In the genomic region with DNA sequence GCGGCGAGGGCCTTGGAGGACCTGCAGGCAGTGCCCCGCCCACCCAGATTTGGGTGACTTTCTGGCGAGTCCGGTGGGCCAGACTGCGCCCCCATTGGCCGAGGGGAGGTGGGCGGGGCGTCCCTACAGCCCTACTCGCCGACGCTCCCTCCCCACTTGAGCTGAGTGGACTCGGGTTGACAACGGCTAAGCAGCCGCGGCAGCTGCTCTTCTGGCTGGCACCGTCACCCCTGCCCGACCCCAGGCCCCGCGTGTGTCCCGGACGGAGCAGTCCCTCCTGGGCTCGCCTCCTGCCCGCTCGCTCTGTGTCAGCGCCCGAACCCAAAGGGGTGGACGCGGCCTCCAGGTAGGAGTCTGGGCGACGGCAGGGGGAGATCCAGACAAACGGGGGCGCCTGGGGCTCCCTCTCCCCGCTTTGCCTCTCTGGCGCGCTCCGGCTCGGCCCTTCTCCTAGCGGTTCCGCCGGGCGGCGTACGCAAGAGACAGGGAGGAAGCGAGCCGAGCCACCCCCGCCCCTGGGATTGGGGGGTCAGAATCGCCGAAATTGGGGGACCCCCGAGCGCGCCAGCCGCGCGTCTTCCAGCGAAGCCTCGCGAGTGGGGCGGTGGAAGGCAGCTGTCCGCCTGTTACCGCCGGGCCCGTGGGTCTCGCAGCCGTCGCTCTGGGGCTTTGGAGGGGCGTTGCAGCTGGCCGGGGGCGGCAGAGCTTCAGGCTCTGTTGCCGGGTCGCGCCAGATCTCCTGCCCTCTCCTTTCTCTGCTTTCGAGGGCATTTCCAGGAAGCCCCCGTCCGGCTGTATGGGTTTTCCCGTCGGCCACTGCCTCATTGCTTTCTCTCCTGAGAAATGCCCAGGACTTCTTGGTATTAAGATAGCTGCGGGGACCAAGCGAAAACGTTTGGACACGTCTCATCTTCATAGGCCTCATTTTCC, we compare ENCODE assay signal across 1 cellular context.
TF ChIP-seq lines count a peak whose summit lies in the region.

No MANE protein-coding gene starts in this region.

TF ChIP-seq in K562, 482 proteins besides CTCF, POLR2A, EP300 and RAD21 (continued from another document and continues in another):
- TF ChIP-seq, protein P1, sequence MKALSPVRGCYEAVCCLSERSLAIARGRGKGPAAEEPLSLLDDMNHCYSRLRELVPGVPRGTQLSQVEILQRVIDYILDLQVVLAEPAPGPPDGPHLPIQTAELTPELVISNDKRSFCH (CRISPR knock-in tag; IDR thresholded peaks at IDR 0.05), result no peak
- TF ChIP-seq, protein P1 (tag; IDR thresholded peaks at IDR 0.05), result no peak
- TF ChIP-seq TBP (optimal IDR thresholded peaks at IDR 0.05; ENCODE audit: low read depth, low read length) (peak; percentile 72), NRF1 (conservative IDR thresholded peaks at IDR 0.05 in 1 of 2, IDR thresholded peaks at IDR 0.05 in 1 of 2) (peak; percentile 33 to 53; a peak in 3 of 4 replicates), OTX1 (CRISPR knock-in tag; IDR thresholded peaks at IDR 0.05) (no peak), PTBP1 (IDR thresholded peaks at IDR 0.05; ENCODE audit: low read depth, low read length) (no peak), RBFOX2 (IDR thresholded peaks at IDR 0.05; ENCODE audit: low read depth, low read length) (peak; percentile 92), IRF2 (CRISPR knock-in tag; IDR thresholded peaks at IDR 0.05) (no peak), C11orf30 (IDR thresholded peaks at IDR 0.05; ENCODE audit: low read depth) (no peak), EP400 (IDR thresholded peaks at IDR 0.05) (no peak), POLR2G (IDR thresholded peaks at IDR 0.05; ENCODE audit: low read depth, low read length) (peak; percentile 93), CBFA2T3 (IDR thresholded peaks at IDR 0.05) (no peak), KDM2B (CRISPR knock-in tag; IDR thresholded peaks at IDR 0.05) (no peak), POLR3A (IDR thresholded peaks at IDR 0.05; ENCODE audit: borderline replicate concordance, extremely low read depth, insufficient read depth, insufficient read length) (no peak), ZFX (CRISPR knock-in tag; IDR thresholded peaks at IDR 0.05) (peak; percentile 59), HNRNPK (IDR thresholded peaks at IDR 0.05; ENCODE audit: low read depth, low read length, poor library complexity, severe bottlenecking) (no peak), NR3C1 (CRISPR knock-in tag; IDR thresholded peaks at IDR 0.05) (no peak), TAF9B (IDR thresholded peaks at IDR 0.05; ENCODE audit: partially characterized antibody) (no peak), BRF1 (IDR thresholded peaks at IDR 0.05; ENCODE audit: borderline replicate concordance, extremely low read depth, insufficient read length) (no peak), RFX1 (IDR thresholded peaks at IDR 0.05) (no peak), POLR2B (IDR thresholded peaks at IDR 0.05; ENCODE audit: low read depth, partially characterized antibody) (peak; percentile 68), POLR2AphosphoS5 (IDR thresholded peaks at IDR 0.05; ENCODE audit: control insufficient read depth, insufficient read depth, low read depth, low read length) (0 out of 2 replicates have a peak, but pooled peaks have one; percentile 19), SMAD4 (CRISPR knock-in tag; conservative IDR thresholded peaks at IDR 0.05) (peak; percentile 37; the same call in 1 of the 2 replicates), FUS (optimal IDR thresholded peaks at IDR 0.05; ENCODE audit: low read depth, low read length) (no peak), KLF1 (tag; IDR thresholded peaks at IDR 0.05) (no peak), SUPT5H (IDR thresholded peaks at IDR 0.05) (peak; percentile 78), NFATC3 (IDR thresholded peaks at IDR 0.05) (peak; percentile 69; the same call in 1 of the 2 replicates), HNRNPLL (IDR thresholded peaks at IDR 0.05; ENCODE audit: low read depth, low read length, poor library complexity, severe bottlenecking) (no peak), SMARCC2 (IDR thresholded peaks at IDR 0.05; ENCODE audit: low read depth) (no peak), ZNF175 (CRISPR knock-in tag; IDR thresholded peaks at IDR 0.05; ENCODE audit: low read depth) (no peak)
- TF ChIP-seq, protein P2, sequence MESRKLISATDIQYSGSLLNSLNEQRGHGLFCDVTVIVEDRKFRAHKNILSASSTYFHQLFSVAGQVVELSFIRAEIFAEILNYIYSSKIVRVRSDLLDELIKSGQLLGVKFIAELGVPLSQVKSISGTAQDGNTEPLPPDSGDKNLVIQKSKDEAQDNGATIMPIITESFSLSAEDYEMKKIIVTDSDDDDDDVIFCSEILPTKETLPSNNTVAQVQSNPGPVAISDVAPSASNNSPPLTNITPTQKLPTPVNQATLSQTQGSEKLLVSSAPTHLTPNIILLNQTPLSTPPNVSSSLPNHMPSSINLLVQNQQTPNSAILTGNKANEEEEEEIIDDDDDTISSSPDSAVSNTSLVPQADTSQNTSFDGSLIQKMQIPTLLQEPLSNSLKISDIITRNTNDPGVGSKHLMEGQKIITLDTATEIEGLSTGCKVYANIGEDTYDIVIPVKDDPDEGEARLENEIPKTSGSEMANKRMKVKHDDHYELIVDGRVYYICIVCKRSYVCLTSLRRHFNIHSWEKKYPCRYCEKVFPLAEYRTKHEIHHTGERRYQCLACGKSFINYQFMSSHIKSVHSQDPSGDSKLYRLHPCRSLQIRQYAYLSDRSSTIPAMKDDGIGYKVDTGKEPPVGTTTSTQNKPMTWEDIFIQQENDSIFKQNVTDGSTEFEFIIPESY (CRISPR knock-in tag; IDR thresholded peaks at IDR 0.05), result no peak
- TF ChIP-seq, protein P3, sequence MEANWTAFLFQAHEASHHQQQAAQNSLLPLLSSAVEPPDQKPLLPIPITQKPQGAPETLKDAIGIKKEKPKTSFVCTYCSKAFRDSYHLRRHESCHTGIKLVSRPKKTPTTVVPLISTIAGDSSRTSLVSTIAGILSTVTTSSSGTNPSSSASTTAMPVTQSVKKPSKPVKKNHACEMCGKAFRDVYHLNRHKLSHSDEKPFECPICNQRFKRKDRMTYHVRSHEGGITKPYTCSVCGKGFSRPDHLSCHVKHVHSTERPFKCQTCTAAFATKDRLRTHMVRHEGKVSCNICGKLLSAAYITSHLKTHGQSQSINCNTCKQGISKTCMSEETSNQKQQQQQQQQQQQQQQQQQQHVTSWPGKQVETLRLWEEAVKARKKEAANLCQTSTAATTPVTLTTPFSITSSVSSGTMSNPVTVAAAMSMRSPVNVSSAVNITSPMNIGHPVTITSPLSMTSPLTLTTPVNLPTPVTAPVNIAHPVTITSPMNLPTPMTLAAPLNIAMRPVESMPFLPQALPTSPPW (CRISPR knock-in tag; IDR thresholded peaks at IDR 0.05), result peak; percentile 47; the same call in 1 of the 2 replicates
- TF ChIP-seq, protein P4, sequence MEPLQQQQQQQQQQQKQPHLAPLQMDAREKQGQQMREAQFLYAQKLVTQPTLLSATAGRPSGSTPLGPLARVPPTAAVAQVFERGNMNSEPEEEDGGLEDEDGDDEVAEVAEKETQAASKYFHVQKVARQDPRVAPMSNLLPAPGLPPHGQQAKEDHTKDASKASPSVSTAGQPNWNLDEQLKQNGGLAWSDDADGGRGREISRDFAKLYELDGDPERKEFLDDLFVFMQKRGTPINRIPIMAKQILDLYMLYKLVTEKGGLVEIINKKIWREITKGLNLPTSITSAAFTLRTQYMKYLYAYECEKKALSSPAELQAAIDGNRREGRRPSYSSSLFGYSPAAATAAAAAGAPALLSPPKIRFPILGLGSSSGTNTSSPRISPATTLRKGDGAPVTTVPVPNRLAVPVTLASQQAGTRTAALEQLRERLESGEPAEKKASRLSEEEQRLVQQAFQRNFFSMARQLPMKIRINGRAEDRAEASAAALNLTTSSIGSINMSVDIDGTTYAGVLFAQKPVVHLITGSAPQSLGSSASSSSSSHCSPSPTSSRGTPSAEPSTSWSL (CRISPR knock-in tag; IDR thresholded peaks at IDR 0.05; ENCODE audit: borderline replicate concordance), result no peak
- TF ChIP-seq, protein P5, sequence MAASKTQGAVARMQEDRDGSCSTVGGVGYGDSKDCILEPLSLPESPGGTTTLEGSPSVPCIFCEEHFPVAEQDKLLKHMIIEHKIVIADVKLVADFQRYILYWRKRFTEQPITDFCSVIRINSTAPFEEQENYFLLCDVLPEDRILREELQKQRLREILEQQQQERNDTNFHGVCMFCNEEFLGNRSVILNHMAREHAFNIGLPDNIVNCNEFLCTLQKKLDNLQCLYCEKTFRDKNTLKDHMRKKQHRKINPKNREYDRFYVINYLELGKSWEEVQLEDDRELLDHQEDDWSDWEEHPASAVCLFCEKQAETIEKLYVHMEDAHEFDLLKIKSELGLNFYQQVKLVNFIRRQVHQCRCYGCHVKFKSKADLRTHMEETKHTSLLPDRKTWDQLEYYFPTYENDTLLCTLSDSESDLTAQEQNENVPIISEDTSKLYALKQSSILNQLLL (CRISPR knock-in tag; IDR thresholded peaks at IDR 0.05; ENCODE audit: borderline replicate concordance), result no peak
- TF ChIP-seq, protein P6, sequence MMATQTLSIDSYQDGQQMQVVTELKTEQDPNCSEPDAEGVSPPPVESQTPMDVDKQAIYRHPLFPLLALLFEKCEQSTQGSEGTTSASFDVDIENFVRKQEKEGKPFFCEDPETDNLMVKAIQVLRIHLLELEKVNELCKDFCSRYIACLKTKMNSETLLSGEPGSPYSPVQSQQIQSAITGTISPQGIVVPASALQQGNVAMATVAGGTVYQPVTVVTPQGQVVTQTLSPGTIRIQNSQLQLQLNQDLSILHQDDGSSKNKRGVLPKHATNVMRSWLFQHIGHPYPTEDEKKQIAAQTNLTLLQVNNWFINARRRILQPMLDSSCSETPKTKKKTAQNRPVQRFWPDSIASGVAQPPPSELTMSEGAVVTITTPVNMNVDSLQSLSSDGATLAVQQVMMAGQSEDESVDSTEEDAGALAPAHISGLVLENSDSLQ (IDR thresholded peaks at IDR 0.05), result 0 out of 2 replicates have a peak, but pooled peaks have one; percentile 1
- TF ChIP-seq, protein P7, sequence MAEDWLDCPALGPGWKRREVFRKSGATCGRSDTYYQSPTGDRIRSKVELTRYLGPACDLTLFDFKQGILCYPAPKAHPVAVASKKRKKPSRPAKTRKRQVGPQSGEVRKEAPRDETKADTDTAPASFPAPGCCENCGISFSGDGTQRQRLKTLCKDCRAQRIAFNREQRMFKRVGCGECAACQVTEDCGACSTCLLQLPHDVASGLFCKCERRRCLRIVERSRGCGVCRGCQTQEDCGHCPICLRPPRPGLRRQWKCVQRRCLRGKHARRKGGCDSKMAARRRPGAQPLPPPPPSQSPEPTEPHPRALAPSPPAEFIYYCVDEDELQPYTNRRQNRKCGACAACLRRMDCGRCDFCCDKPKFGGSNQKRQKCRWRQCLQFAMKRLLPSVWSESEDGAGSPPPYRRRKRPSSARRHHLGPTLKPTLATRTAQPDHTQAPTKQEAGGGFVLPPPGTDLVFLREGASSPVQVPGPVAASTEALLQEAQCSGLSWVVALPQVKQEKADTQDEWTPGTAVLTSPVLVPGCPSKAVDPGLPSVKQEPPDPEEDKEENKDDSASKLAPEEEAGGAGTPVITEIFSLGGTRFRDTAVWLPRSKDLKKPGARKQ (CRISPR knock-in tag; IDR thresholded peaks at IDR 0.05), result no peak
- TF ChIP-seq, protein P8, sequence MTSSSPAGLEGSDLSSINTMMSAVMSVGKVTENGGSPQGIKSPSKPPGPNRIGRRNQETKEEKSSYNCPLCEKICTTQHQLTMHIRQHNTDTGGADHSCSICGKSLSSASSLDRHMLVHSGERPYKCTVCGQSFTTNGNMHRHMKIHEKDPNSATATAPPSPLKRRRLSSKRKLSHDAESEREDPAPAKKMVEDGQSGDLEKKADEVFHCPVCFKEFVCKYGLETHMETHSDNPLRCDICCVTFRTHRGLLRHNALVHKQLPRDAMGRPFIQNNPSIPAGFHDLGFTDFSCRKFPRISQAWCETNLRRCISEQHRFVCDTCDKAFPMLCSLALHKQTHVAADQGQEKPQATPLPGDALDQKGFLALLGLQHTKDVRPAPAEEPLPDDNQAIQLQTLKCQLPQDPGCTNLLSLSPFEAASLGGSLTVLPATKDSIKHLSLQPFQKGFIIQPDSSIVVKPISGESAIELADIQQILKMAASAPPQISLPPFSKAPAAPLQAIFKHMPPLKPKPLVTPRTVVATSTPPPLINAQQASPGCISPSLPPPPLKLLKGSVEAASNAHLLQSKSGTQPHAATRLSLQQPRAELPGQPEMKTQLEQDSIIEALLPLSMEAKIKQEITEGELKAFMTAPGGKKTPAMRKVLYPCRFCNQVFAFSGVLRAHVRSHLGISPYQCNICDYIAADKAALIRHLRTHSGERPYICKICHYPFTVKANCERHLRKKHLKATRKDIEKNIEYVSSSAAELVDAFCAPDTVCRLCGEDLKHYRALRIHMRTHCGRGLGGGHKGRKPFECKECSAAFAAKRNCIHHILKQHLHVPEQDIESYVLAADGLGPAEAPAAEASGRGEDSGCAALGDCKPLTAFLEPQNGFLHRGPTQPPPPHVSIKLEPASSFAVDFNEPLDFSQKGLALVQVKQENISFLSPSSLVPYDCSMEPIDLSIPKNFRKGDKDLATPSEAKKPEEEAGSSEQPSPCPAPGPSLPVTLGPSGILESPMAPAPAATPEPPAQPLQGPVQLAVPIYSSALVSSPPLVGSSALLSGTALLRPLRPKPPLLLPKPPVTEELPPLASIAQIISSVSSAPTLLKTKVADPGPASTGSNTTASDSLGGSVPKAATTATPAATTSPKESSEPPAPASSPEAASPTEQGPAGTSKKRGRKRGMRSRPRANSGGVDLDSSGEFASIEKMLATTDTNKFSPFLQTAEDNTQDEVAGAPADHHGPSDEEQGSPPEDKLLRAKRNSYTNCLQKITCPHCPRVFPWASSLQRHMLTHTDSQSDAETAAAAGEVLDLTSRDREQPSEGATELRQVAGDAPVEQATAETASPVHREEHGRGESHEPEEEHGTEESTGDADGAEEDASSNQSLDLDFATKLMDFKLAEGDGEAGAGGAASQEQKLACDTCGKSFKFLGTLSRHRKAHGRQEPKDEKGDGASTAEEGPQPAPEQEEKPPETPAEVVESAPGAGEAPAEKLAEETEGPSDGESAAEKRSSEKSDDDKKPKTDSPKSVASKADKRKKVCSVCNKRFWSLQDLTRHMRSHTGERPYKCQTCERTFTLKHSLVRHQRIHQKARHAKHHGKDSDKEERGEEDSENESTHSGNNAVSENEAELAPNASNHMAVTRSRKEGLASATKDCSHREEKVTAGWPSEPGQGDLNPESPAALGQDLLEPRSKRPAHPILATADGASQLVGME (CRISPR knock-in tag; IDR thresholded peaks at IDR 0.05), result no peak
- TF ChIP-seq, protein P9, sequence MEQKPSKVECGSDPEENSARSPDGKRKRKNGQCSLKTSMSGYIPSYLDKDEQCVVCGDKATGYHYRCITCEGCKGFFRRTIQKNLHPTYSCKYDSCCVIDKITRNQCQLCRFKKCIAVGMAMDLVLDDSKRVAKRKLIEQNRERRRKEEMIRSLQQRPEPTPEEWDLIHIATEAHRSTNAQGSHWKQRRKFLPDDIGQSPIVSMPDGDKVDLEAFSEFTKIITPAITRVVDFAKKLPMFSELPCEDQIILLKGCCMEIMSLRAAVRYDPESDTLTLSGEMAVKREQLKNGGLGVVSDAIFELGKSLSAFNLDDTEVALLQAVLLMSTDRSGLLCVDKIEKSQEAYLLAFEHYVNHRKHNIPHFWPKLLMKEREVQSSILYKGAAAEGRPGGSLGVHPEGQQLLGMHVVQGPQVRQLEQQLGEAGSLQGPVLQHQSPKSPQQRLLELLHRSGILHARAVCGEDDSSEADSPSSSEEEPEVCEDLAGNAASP (IDR thresholded peaks at IDR 0.05), result no peak
- TF ChIP-seq, protein P10, sequence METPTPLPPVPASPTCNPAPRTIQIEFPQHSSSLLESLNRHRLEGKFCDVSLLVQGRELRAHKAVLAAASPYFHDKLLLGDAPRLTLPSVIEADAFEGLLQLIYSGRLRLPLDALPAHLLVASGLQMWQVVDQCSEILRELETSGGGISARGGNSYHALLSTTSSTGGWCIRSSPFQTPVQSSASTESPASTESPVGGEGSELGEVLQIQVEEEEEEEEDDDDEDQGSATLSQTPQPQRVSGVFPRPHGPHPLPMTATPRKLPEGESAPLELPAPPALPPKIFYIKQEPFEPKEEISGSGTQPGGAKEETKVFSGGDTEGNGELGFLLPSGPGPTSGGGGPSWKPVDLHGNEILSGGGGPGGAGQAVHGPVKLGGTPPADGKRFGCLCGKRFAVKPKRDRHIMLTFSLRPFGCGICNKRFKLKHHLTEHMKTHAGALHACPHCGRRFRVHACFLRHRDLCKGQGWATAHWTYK (CRISPR knock-in tag; IDR thresholded peaks at IDR 0.05), result no peak
